Comparison of ENCODE assay signal across 26 cellular contexts in the genomic region with DNA sequence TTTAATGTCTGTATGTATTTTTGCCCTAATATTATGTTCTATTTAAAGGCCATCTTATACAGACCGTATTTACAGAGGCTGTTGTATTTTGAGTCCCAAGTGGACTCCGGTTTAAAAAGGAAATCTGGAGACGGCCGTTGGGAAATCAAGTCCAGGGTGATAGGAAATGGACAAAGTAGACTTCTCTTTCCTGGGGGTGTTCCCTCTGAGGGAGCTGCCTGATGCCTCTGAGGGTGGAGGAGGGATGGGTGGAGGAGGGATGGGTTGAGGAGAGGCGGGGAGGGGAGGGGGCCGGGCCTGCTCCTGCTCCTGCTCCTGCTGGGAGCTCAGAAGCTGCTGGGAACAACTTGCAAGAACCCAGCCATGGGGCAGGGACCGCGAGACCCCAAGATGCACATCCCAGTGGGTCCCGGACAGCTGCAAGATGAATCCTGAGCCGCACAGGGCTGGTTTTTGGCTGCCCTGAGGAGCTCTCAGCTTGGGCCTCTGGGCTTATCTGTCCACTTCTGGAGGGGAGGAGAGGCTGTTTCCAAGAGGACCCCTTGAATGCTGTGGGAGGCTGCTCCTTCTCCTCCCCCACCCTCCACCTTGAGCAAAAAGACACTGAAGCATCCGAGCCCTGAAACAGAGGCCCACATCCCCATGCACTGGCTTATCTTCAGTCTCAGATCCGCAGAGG. TPM values are rescaled to one million over a fixed set of nuclear protein-coding genes. Genes with fewer than 3 reads are reported as not detected.
"Had no signal": no experiment of that assay in that cellular context is flagged by ENCODE, and none has a peak within 500 bp of the region (broad histone marks: within the 10 kb centered on the region; RNA-seq: fewer than 3 reads in every experiment).

No MANE protein-coding gene starts in this region.

- H3K36me3 Mint-ChIP-seq: activated naive CD8-positive, alpha-beta T cell treated with anti-CD3 and anti-CD28 coated beads, Interleukin-2, amount 10 ng/mL, durations not matched to agents 7 days and 5 days had no signal

- H3K4me3 Mint-ChIP-seq: activated CD8-positive, alpha-beta T cell treated with anti-CD3 and anti-CD28 coated beads for 36 hours; activated naive CD8-positive, alpha-beta T cell treated with anti-CD3 and anti-CD28 coated beads, Interleukin-2, amount 10 ng/mL, durations not matched to agents 7 days and 5 days; activated T-cell treated with anti-CD3 and anti-CD28 coated beads, Interleukin-2, amount 50 U/mL, for 72 hours had no signal

- H3K9me3 ChIP-seq: adrenal gland, SK-N-SH had no signal

- H3K9me2 ChIP-seq: SK-N-SH had no signal

- DNase-seq: activated CD4-positive, alpha-beta T cell treated with anti-CD3 and anti-CD28 coated beads for 4 hours; activated CD8-positive, alpha-beta memory T cell treated with anti-CD3 and anti-CD28 coated beads, Interleukin-2, amount 50 U/mL, for 4 hours; activated CD8-positive, alpha-beta T cell treated with anti-CD3 and anti-CD28 coated beads for 36 hours; activated naive CD4-positive, alpha-beta T cell treated with anti-CD3 and anti-CD28 coated beads, Interleukin-2, amount 50 U/mL, for 16 hours; activated naive CD8-positive, alpha-beta T cell treated with anti-CD3 and anti-CD28 coated beads, Interleukin-2, amount 10 ng/mL, durations not matched to agents 7 days and 5 days; activated T-cell treated with anti-CD3 and anti-CD28 coated beads, Interleukin-2, amount 50 U/mL, for 72 hours; adrenal gland; central memory CD4-positive, alpha-beta T cell; KG1; NCI-H1417; NCI-H2029; NCI-H2107; NCI-H2171 treated with DMSO at 0.1 percent for 48 hours; NCI-H226; NCI-H510A; NCI-H526 treated with DMSO at 0.1 percent for 48 hours; NCI-H82; T-helper 1 cell had no signal

- H3K4me1 Mint-ChIP-seq: activated naive CD8-positive, alpha-beta T cell treated with anti-CD3 and anti-CD28 coated beads, Interleukin-2, amount 10 ng/mL, durations not matched to agents 7 days and 5 days had no signal

- H3K4me1 ChIP-seq: adrenal gland had no signal

- H3K4me3 ChIP-seq: adrenal gland had no signal

- H3K36me3 ChIP-seq: adrenal gland had no signal

- H3K27ac ChIP-seq: adrenal gland, VCaP had no signal

- ATAC-seq: activated CD8-positive, alpha-beta T cell treated with anti-CD3 and anti-CD28 coated beads for 36 hours; activated T-cell treated with anti-CD3 and anti-CD28 coated beads, Interleukin-2, amount 50 U/mL, for 72 hours had no signal

- H3K9me3 Mint-ChIP-seq: activated CD8-positive, alpha-beta T cell treated with anti-CD3 and anti-CD28 coated beads for 36 hours; activated naive CD8-positive, alpha-beta T cell treated with anti-CD3 and anti-CD28 coated beads, Interleukin-2, amount 10 ng/mL, durations not matched to agents 7 days and 5 days; activated T-cell treated with anti-CD3 and anti-CD28 coated beads, Interleukin-2, amount 50 U/mL, for 72 hours; activated T-helper 2 cell treated with anti-CD3 and anti-CD28 coated beads, Interferon-gamma antibody, Interleukin-2, Interleukin-4, amounts not matched to agents 10 μg/mL and 5 μg/mL and 100 μg/mL, durations not matched to agents 14 hours and 24 hours and 36 hours had no signal

- H3K4me2 ChIP-seq: SK-N-SH had no signal

- H3K27ac Mint-ChIP-seq: activated CD8-positive, alpha-beta T cell treated with anti-CD3 and anti-CD28 coated beads for 36 hours; activated naive CD8-positive, alpha-beta T cell treated with anti-CD3 and anti-CD28 coated beads, Interleukin-2, amount 10 ng/mL, durations not matched to agents 7 days and 5 days; activated T-cell treated with anti-CD3 and anti-CD28 coated beads, Interleukin-2, amount 50 U/mL, for 72 hours; activated T-helper 2 cell treated with anti-CD3 and anti-CD28 coated beads, Interferon-gamma antibody, Interleukin-2, Interleukin-4, amounts not matched to agents 10 μg/mL and 5 μg/mL and 100 μg/mL, durations not matched to agents 14 hours and 24 hours and 36 hours had no signal

RNA-seq across cellular contexts. Expression of gene ACTL8, which starts 12.0 kb away (rescaled TPM):
- total RNA-seq: activated CD8-positive, alpha-beta T cell treated with anti-CD3 and anti-CD28 coated beads for 36 hours; activated naive CD8-positive, alpha-beta T cell treated with anti-CD3 and anti-CD28 coated beads, Interleukin-2, amount 10 ng/mL, durations not matched to agents 7 days and 5 days; activated T-cell treated with anti-CD3 and anti-CD28 coated beads, Interleukin-2, amount 50 U/mL, for 72 hours; activated T-helper 2 cell treated with anti-CD3 and anti-CD28 coated beads, Interferon-gamma antibody, Interleukin-2, Interleukin-4, amounts not matched to agents 10 μg/mL and 5 μg/mL and 100 μg/mL, durations not matched to agents 14 hours and 24 hours and 36 hours; adrenal gland; aorta; bronchial epithelial cell; LHCN-M2; OCI-LY7; T-helper 2 cell treated with Interferon-gamma antibody and Interleukin-4, amounts not matched to agents 100 ng/mL and 5 ng/mL, for 36 hours had no signal
- polyA plus RNA-seq: adrenal gland, aorta had no signal
